ENCODE assay signal across 8 cellular contexts in genomic region chr11:10441652-10442503, GRCh38. TPM values are rescaled to one million over a fixed set of nuclear protein-coding genes. Genes with fewer than 3 reads are reported as not detected.
DNase-seq lines count a peak whose midpoint lies in the region; ATAC-seq and TF ChIP-seq lines count a peak whose summit lies in the region.

No MANE protein-coding gene starts in this region.

- peak; percentile 68 for DNase-seq in GM06990 (ENCODE audit: extremely low read depth, insufficient read length)
- DNase-seq in amniotic stem cell (lab: John Stamatoyannopoulos, UW): no peak
- no peak for DNase-seq in NCI-H526 treated with DMSO at 0.1 percent for 48 hours (lab: John Stamatoyannopoulos, UW)
- DNase-seq in GM03348 (ENCODE audit: low spot score): no peak
- DNase-seq in mesenteric fat pad (ENCODE audit: low spot score): no peak

- H3K27me3 Mint-ChIP-seq in activated naive CD8-positive, alpha-beta T cell: no peaks in the 10 kb centered on the region

- H3K36me3 Mint-ChIP-seq in activated naive CD8-positive, alpha-beta T cell: no peaks in the 10 kb centered on the region

- peak; percentile 98 for ATAC-seq in GM19455 (IDR thresholded peaks at IDR 0.05; ENCODE audit: unreplicated experiment)
- peak; percentile 93 for ATAC-seq in HG03342 (IDR thresholded peaks at IDR 0.05; ENCODE audit: unreplicated experiment)

- no peaks in the 10 kb centered on the region for H3K36me3 ChIP-seq in GM06990 (ENCODE audit: control insufficient read depth, insufficient read depth, low read length)

- H3K4me1 Mint-ChIP-seq in activated naive CD8-positive, alpha-beta T cell (ENCODE audit: low read depth): peaks cover 24% of the 10 kb centered on the region

- H3K4me3 ChIP-seq in GM06990 (replicated peaks; ENCODE audit: low read depth, low read length): no peak overlapping the region

- H3K4me3 Mint-ChIP-seq in activated naive CD8-positive, alpha-beta T cell: no peak overlapping the region

- no peak for TF ChIP-seq CTCF in GM06990 (IDR thresholded peaks at IDR 0.05; ENCODE audit: insufficient read depth, low read length, poor library complexity, severe bottlenecking)

- no peaks in the 10 kb centered on the region for H3K9me3 Mint-ChIP-seq in activated naive CD8-positive, alpha-beta T cell (ENCODE audit: low read depth)

- no peaks in the 10 kb centered on the region for H3K27me3 ChIP-seq in GM06990 (replicated peaks; ENCODE audit: control insufficient read depth, insufficient read depth, low read length)

- peak overlapping the region; percentile 5 for H3K27ac Mint-ChIP-seq in activated naive CD8-positive, alpha-beta T cell

RNA-seq across cellular contexts. Expression of gene AMPD3, which starts 13.2 kb away (rescaled TPM):
- total RNA-seq in mesenteric fat pad: 27.2 TPM
